ENCODE assay signal across 8 cellular contexts in genomic region chr4:6269651-6270511, GRCh38. TPM values are rescaled to one million over a fixed set of nuclear protein-coding genes. Genes with fewer than 3 reads are reported as not detected.
DNase-seq lines count a peak whose midpoint lies in the region; ATAC-seq and TF ChIP-seq lines count a peak whose summit lies in the region.

TSS of gene WFS1 (plus strand) at chr4:6269850. CDS start at chr4:6277456, 7,606 bp downstream.

- ATAC-seq in GM21447 (IDR thresholded peaks at IDR 0.05; ENCODE audit: unreplicated experiment): peak; percentile 100
- peak; percentile 94 for ATAC-seq in PC-3
- ATAC-seq in activated T-cell treated with anti-CD3 and anti-CD28 coated beads, Interleukin-2, amount 50 U/mL, for 4 hours: peak; percentile 100
- peak; percentile 99 for ATAC-seq in mucosa of descending colon

- CTCF ChIA-PET in Calu3 (lab: Charles Lee) (interaction anchor here (0.6 to 1.8 kb wide), 5 partner anchors 11 to 480 kb away, joined by 3 to 4 read pairs (median 3); no protein-coding TSS in a partner anchor), PC-3 (lab: Charles Lee) (interaction anchor here (1.1 kb wide), 1 partner anchor 19 kb away, joined by 3 read pairs; no protein-coding TSS in a partner anchor)

- H3K9me3 ChIP-seq in HUES6 (ENCODE audit: control insufficient read depth, insufficient read depth, low read depth, low read length) (no peaks in the 10 kb centered on the region), PC-3 (ENCODE audit: low read length) (no peaks in the 10 kb centered on the region), mucosa of descending colon (no peaks in the 10 kb centered on the region)

- H3K27me3 Mint-ChIP-seq in Calu3 (ENCODE audit: unreplicated experiment): peaks cover 37% of the 10 kb centered on the region
- peaks cover 6% of the 10 kb centered on the region for H3K27me3 Mint-ChIP-seq in activated T-cell treated with anti-CD3 and anti-CD28 coated beads, Interleukin-2, amount 50 U/mL, for 4 hours (ENCODE audit: low read depth)

- peaks cover 34% of the 10 kb centered on the region for H3K79me2 ChIP-seq in PC-3 (ENCODE audit: low read length)

- H3K4me1 Mint-ChIP-seq in Calu3 (ENCODE audit: low read depth, unreplicated experiment): peaks cover 18% of the 10 kb centered on the region
- peaks cover 21% of the 10 kb centered on the region for H3K4me1 Mint-ChIP-seq in activated T-cell treated with anti-CD3 and anti-CD28 coated beads, Interleukin-2, amount 50 U/mL, for 4 hours (ENCODE audit: low read depth)

- intact Hi-C loops in Calu3 (cut with micrococcal nuclease; ENCODE audit: unreplicated experiment): loop anchor here (5.0 kb wide), 1 partner anchor 37 kb away; no protein-coding TSS in a partner anchor
- intact Hi-C loops in PC-3 (cut with micrococcal nuclease): no loop called here
- intact Hi-C loops in mucosa of descending colon (cut with DNase I, micrococcal nuclease): no loop called here

- H3K36me3 Mint-ChIP-seq in Calu3 (ENCODE audit: insufficient read depth, unreplicated experiment): peaks cover 14% of the 10 kb centered on the region
- no peaks in the 10 kb centered on the region for H3K36me3 Mint-ChIP-seq in activated T-cell treated with anti-CD3 and anti-CD28 coated beads, Interleukin-2, amount 50 U/mL, for 4 hours (ENCODE audit: insufficient read depth)

- H3K9ac ChIP-seq in HUES6 (ENCODE audit: low read length): peak within 1 kb of the TSS; percentile 62
- H3K9ac ChIP-seq in PC-3 (ENCODE audit: low read length): peak within 1 kb of the TSS; percentile 82

- H3K4me1 ChIP-seq in HUES6 (ENCODE audit: control insufficient read depth, insufficient read depth, low read length) (peaks cover 34% of the 10 kb centered on the region), PC-3 (ENCODE audit: insufficient read depth, low read length) (peaks cover 36% of the 10 kb centered on the region), mucosa of descending colon (ENCODE audit: low read depth) (peaks cover 6% of the 10 kb centered on the region)

- TF ChIP-seq CTCF in Calu3 (IDR thresholded peaks at IDR 0.05; ENCODE audit: unreplicated experiment): no peak
- no peak for TF ChIP-seq CTCF in PC-3 (conservative IDR thresholded peaks at IDR 0.05; ENCODE audit: low read depth, low read length)
- TF ChIP-seq CTCF in mucosa of descending colon (IDR thresholded peaks at IDR 0.05): no peak

- H2AFZ ChIP-seq in PC-3 (ENCODE audit: low read length): peak within 1 kb of the TSS; percentile 80

- peak within 1 kb of the TSS; percentile 94 for H3K4me2 ChIP-seq in PC-3 (ENCODE audit: low read length)

- H3F3A ChIP-seq in PC-3 (ENCODE audit: low read length, unreplicated experiment): no peaks in the 10 kb centered on the region

- H3K27me3 ChIP-seq in HUES6 (ENCODE audit: control insufficient read depth, insufficient read depth, low read length): peaks cover 10% of the 10 kb centered on the region
- no peaks in the 10 kb centered on the region for H3K27me3 ChIP-seq in PC-3 (ENCODE audit: low read length)

- POLR2A ChIA-PET in PC-3 (lab: Charles Lee; ENCODE audit: unreplicated experiment): no interaction called here

- peak within 1 kb of the TSS; percentile 75 for H3K4me3 Mint-ChIP-seq in Calu3 (ENCODE audit: low read depth, unreplicated experiment)
- peak within 1 kb of the TSS; percentile 84 for H3K4me3 Mint-ChIP-seq in activated T-cell treated with anti-CD3 and anti-CD28 coated beads, Interleukin-2, amount 50 U/mL, for 4 hours

- H3K9me2 ChIP-seq in PC-3 (replicated peaks; ENCODE audit: low read length): no peaks in the 10 kb centered on the region

- H3K4me3 ChIP-seq in HUES6 (ENCODE audit: low read depth, low read length) (peak within 1 kb of the TSS; percentile 79), PC-3 (ENCODE audit: low read length) (peak within 1 kb of the TSS; percentile 90), mucosa of descending colon (peak within 1 kb of the TSS; percentile 74)

- TF ChIP-seq POLR2A in erythroblast (IDR thresholded peaks at IDR 0.05; ENCODE audit: low read length): no peak

- peak; percentile 95 for DNase-seq in Calu3
- peak; percentile 96 for DNase-seq in PC-3
- peak; percentile 96 for DNase-seq in activated T-cell treated with anti-CD3 and anti-CD28 coated beads, Interleukin-2, amount 50 U/mL, for 4 hours
- peak; percentile 86 to 87 for DNase-seq in erythroblast (lab: John Stamatoyannopoulos, UW)
- peak; percentile 98 to 100 (median 99) for DNase-seq in mucosa of descending colon
- peak; percentile 93 to 94 for DNase-seq in stimulated activated CD8-positive, alpha-beta memory T cell treated with anti-CD3 and anti-CD28 coated beads, Interleukin-4, amount 100 ng/mL, for 1 hour (ENCODE audit: low read depth in 2 of 2, low spot score in 1 of 2)

- BruUV-seq in Calu3 (replicated peaks; lab: Mats Ljungman, UMichigan) (no TSS peak), PC-3 (replicated peaks; lab: Mats Ljungman, UMichigan) (no TSS peak)

- H3K9me3 Mint-ChIP-seq in Calu3 (ENCODE audit: low read depth, unreplicated experiment): no peaks in the 10 kb centered on the region
- H3K9me3 Mint-ChIP-seq in activated T-cell treated with anti-CD3 and anti-CD28 coated beads, Interleukin-2, amount 50 U/mL, for 4 hours: no peaks in the 10 kb centered on the region

- peak within 1 kb of the TSS; percentile 44 for H3K27ac Mint-ChIP-seq in Calu3 (ENCODE audit: unreplicated experiment)

- no peaks in the 10 kb centered on the region for H4K20me1 ChIP-seq in PC-3 (ENCODE audit: low read length)

- H3K36me3 ChIP-seq in HUES6 (ENCODE audit: control insufficient read depth, insufficient read depth, low read length) (no peaks in the 10 kb centered on the region), PC-3 (ENCODE audit: low read depth, low read length) (no peaks in the 10 kb centered on the region), mucosa of descending colon (ENCODE audit: low read depth) (peaks cover 2% of the 10 kb centered on the region)

- H3K27ac ChIP-seq in HUES6 (ENCODE audit: low read depth, low read length) (no peak within 1 kb of the TSS), PC-3 (ENCODE audit: low read length) (no peak within 1 kb of the TSS)

RNA-seq across cellular contexts. Expression of gene WFS1, which starts in this region (rescaled TPM):
- total RNA-seq in Calu3 (2022) (21.6 and 23.4 TPM in 2 replicates), PC-3 (2014; rRNA removed) (35.7 and 45.5 TPM in 2 replicates), mucosa of descending colon (10 to 100 TPM in 2 of 3 donors, 1 to 10 TPM in 1; 5.8 to 39.2 (median 14.9) TPM)
- total RNA-seq in activated T-cell treated with anti-CD3 and anti-CD28 coated beads, Interleukin-2, amount 50 U/mL, for 4 hours: 1 to 10 TPM; 7.0 to 7.7 (median 7.3) TPM
